In the genomic region with DNA sequence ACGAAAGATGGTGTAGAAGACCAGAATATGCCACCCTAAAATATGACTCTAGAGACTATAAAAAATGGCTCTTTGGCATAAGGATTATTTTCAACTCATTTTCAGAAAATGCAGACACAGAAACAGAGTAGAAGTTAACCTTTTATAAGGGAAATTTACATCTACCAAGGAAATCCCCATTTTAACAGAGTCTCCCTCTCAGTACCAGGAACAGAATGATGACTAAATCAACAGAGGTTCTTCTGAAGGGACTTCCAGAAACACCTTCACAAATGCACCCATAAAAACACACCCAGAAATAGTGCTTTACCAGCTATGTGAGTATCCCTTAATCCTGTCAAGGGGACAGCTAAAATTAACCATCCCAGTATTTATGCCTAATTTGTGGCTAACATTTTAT, we compare ENCODE assay signal across 15 cellular contexts. TPM values are rescaled to one million over a fixed set of nuclear protein-coding genes. Genes with fewer than 3 reads are reported as not detected.
"Had no signal": no experiment of that assay in that cellular context is flagged by ENCODE, and none has a peak within 500 bp of the region (broad histone marks: within the 10 kb centered on the region; RNA-seq: fewer than 3 reads in every experiment).

No MANE protein-coding gene starts in this region.

- H3K4me3 Mint-ChIP-seq: activated naive CD4-positive, alpha-beta T cell treated with anti-CD3 and anti-CD28 coated beads, Interleukin-2, amount 50 U/mL, for 24 hours; immature natural killer cell; memory B cell; T-helper 17 cell had no signal

- H3K36me3 Mint-ChIP-seq: activated naive CD4-positive, alpha-beta T cell treated with anti-CD3 and anti-CD28 coated beads, Interleukin-2, amount 50 U/mL, for 24 hours; immature natural killer cell; memory B cell had no signal

- H3K27ac Mint-ChIP-seq: activated naive CD4-positive, alpha-beta T cell treated with anti-CD3 and anti-CD28 coated beads, Interleukin-2, amount 50 U/mL, for 24 hours; immature natural killer cell; memory B cell; T-helper 17 cell had no signal

- DNase-seq: amniotic stem cell; effector CD4-positive, alpha-beta T cell; gastrocnemius medialis; immature natural killer cell; kidney glomerular epithelial cell; left ventricle myocardium superior; occipital lobe; retina; spleen; stimulated activated CD4-positive, alpha-beta T cell treated with anti-CD3 and anti-CD28 coated beads, Interleukin-4, amount 100 ng/mL, for 4 hours; stimulated activated naive CD4-positive, alpha-beta T cell treated with Interleukin-2 at 50 U/mL for 16 hours; T-helper 17 cell had no signal

- H3K9me3 Mint-ChIP-seq: activated naive CD4-positive, alpha-beta T cell treated with anti-CD3 and anti-CD28 coated beads, Interleukin-2, amount 50 U/mL, for 24 hours; immature natural killer cell; memory B cell had no signal

RNA-seq across cellular contexts. Expression of a gene that starts 29.1 kb away (rescaled TPM):
- total RNA-seq: activated CD8-positive, alpha-beta memory T cell treated with anti-CD3 and anti-CD28 coated beads for 36 hours had no signal
